19 cellular contexts compared by ENCODE assay signal in genomic region chr1:67300561-67300960, GRCh38.
"Had no signal": no experiment of that assay in that cellular context is flagged by ENCODE, and none has a peak within 500 bp of the region (broad histone marks: within the 10 kb centered on the region; RNA-seq: fewer than 3 reads in every experiment).

No MANE protein-coding gene starts in this region.

- ATAC-seq: activated T-helper 17 cell treated with anti-CD3 and anti-CD28 coated beads, Interleukin-2, amount 50 U/mL, for 72 hours; right cardiac atrium; stimulated activated naive CD8-positive, alpha-beta T cell treated with anti-CD3 and anti-CD28 coated beads, Interleukin-15, amount 100 ng/mL, for 72 hours had no signal

- H3K27ac ChIP-seq: adrenal gland, brain microvascular endothelial cell, esophagus squamous epithelium had no signal

- H3K4me1 Mint-ChIP-seq: activated B cell treated with CpG ODN at 0.5 μM for 24 hours, nephron progenitor cell had no signal

- H3K27me3 ChIP-seq: adrenal gland, brain microvascular endothelial cell, esophagus squamous epithelium had no signal

- DNase-seq: activated B cell treated with CpG ODN at 0.5 μM for 24 hours; activated CD4-positive, alpha-beta T cell treated with anti-CD3 and anti-CD28 coated beads, Interleukin-2, amount 10 ng/mL, durations not matched to agents 24 days and 14 days; activated CD8-positive, alpha-beta memory T cell treated with anti-CD3 and anti-CD28 coated beads for 24 hours; activated naive CD4-positive, alpha-beta T cell treated with anti-CD3 and anti-CD28 coated beads, Interleukin-2, amount 10 ng/mL, durations not matched to agents 7 days and 5 days; adrenal gland; brain microvascular endothelial cell; cortex of kidney; effector CD4-positive, alpha-beta T cell; esophagus squamous epithelium; foreskin melanocyte; head of caudate nucleus; immature natural killer cell; mesendoderm; nephron progenitor cell; occipital lobe; right cardiac atrium; stimulated activated naive CD8-positive, alpha-beta T cell treated with anti-CD3 and anti-CD28 coated beads, Interleukin-15, amount 100 ng/mL, for 72 hours had no signal

- H3K9me3 ChIP-seq: adrenal gland, esophagus squamous epithelium had no signal

- H3K4me3 ChIP-seq: adrenal gland, esophagus squamous epithelium had no signal

- H3K27me3 Mint-ChIP-seq: activated CD4-positive, alpha-beta T cell treated with anti-CD3 and anti-CD28 coated beads, Interleukin-2, amount 10 ng/mL, durations not matched to agents 24 days and 14 days; activated naive CD4-positive, alpha-beta T cell treated with anti-CD3 and anti-CD28 coated beads, Interleukin-2, amount 10 ng/mL, durations not matched to agents 7 days and 5 days; activated T-helper 17 cell treated with anti-CD3 and anti-CD28 coated beads, Interleukin-2, amount 50 U/mL, for 72 hours had no signal

- H3K9me3 Mint-ChIP-seq: activated B cell treated with CpG ODN at 0.5 μM for 24 hours; activated T-helper 17 cell treated with anti-CD3 and anti-CD28 coated beads, Interleukin-2, amount 50 U/mL, for 72 hours; immature natural killer cell; nephron progenitor cell; type B pancreatic cell had no signal

- H3K36me3 Mint-ChIP-seq: immature natural killer cell, type B pancreatic cell had no signal

- H3K36me3 ChIP-seq: adrenal gland, brain microvascular endothelial cell, esophagus squamous epithelium had no signal

- H3K4me3 Mint-ChIP-seq: activated B cell treated with CpG ODN at 0.5 μM for 24 hours; activated CD4-positive, alpha-beta T cell treated with anti-CD3 and anti-CD28 coated beads, Interleukin-2, amount 10 ng/mL, durations not matched to agents 24 days and 14 days; activated naive CD4-positive, alpha-beta T cell treated with anti-CD3 and anti-CD28 coated beads, Interleukin-2, amount 10 ng/mL, durations not matched to agents 7 days and 5 days; activated T-helper 17 cell treated with anti-CD3 and anti-CD28 coated beads, Interleukin-2, amount 50 U/mL, for 72 hours; immature natural killer cell; nephron progenitor cell; stimulated activated naive CD8-positive, alpha-beta T cell treated with anti-CD3 and anti-CD28 coated beads, Interleukin-15, amount 100 ng/mL, for 72 hours; type B pancreatic cell had no signal

- H3K27ac Mint-ChIP-seq: activated B cell treated with CpG ODN at 0.5 μM for 24 hours; activated CD4-positive, alpha-beta T cell treated with anti-CD3 and anti-CD28 coated beads, Interleukin-2, amount 10 ng/mL, durations not matched to agents 24 days and 14 days; activated naive CD4-positive, alpha-beta T cell treated with anti-CD3 and anti-CD28 coated beads, Interleukin-2, amount 10 ng/mL, durations not matched to agents 7 days and 5 days; activated T-helper 17 cell treated with anti-CD3 and anti-CD28 coated beads, Interleukin-2, amount 50 U/mL, for 72 hours; nephron progenitor cell; stimulated activated naive CD8-positive, alpha-beta T cell treated with anti-CD3 and anti-CD28 coated beads, Interleukin-15, amount 100 ng/mL, for 72 hours; type B pancreatic cell had no signal

- H3K4me1 ChIP-seq: adrenal gland, esophagus squamous epithelium had no signal
